15 cellular contexts compared by ENCODE assay signal in the genomic region with DNA sequence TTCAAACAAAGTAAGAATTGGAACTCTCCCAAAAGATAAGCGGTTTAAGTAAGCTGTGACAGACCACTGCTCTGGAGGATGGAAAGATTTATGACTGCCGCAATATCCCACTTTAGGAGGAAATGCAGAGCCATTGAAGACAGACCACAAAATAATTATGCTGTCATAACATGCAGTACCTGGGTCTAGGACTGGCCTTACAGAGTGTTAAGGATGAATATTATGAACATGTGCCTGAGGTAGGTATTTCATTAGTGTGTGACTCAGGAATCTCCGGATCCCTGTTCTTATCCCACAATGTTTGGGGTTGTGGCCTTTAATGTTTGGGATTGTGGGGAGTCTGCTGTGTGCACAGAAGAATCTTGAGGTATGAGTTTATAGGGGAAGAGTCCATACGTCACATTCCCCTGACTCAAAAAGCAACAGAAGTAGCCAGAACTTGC.
DNase-seq lines count a peak whose midpoint lies in the region; ATAC-seq and TF ChIP-seq lines count a peak whose summit lies in the region.
"Had no signal": no experiment of that assay in that cellular context is flagged by ENCODE, and none has a peak within 500 bp of the region (broad histone marks: within the 10 kb centered on the region; RNA-seq: fewer than 3 reads in every experiment).

No MANE protein-coding gene starts in this region.

- no peaks in the 10 kb centered on the region for H3K9me3 Mint-ChIP-seq in activated naive CD8-positive, alpha-beta T cell treated with anti-CD3 and anti-CD28 coated beads, Interleukin-2, amount 50 U/mL, for 24 hours
- H3K9me3 Mint-ChIP-seq in activated naive CD8-positive, alpha-beta T cell treated with anti-CD3 and anti-CD28 coated beads for 36 hours: no peaks in the 10 kb centered on the region

- 0 out of 2 replicates have a peak, but pooled peaks cover under 1% of the 10 kb centered on the region for H3K9me3 ChIP-seq in SJSA1 (replicated peaks)
- no peaks in the 10 kb centered on the region for H3K9me3 ChIP-seq in thoracic aorta

- H3K4me3 ChIP-seq in SJSA1 (no peak overlapping the region), fibroblast of mammary gland (ENCODE audit: control insufficient read depth, low read depth, low read length) (no peak overlapping the region), thoracic aorta (no peak overlapping the region)
- H3K4me3 ChIP-seq: GM23248 had no signal

- TF ChIP-seq CTCF in fibroblast of mammary gland (conservative IDR thresholded peaks at IDR 0.05; ENCODE audit: control insufficient read depth, insufficient read depth, low read depth, low read length): no peak
- TF ChIP-seq CTCF in thoracic aorta (IDR thresholded peaks at IDR 0.05): no peak

- peak overlapping the region; percentile 35 for H3K27ac ChIP-seq in SJSA1
- H3K27ac ChIP-seq in thoracic aorta: peak overlapping the region; percentile 89 to 96
- H3K27ac ChIP-seq: GM23248, HL-60 had no signal

- H3K27me3 Mint-ChIP-seq in activated naive CD8-positive, alpha-beta T cell treated with anti-CD3 and anti-CD28 coated beads, Interleukin-2, amount 50 U/mL, for 24 hours: peaks cover 9% of the 10 kb centered on the region
- H3K27me3 Mint-ChIP-seq in activated naive CD8-positive, alpha-beta T cell treated with anti-CD3 and anti-CD28 coated beads for 36 hours: peaks cover 15% of the 10 kb centered on the region

- H3K4me1 ChIP-seq in SJSA1 (replicated peaks) (peaks cover 76% of the 10 kb centered on the region), thoracic aorta (ENCODE audit: control insufficient read depth in 1 of 2, low read depth in 2 of 2) (peaks cover 52 to 93% of the 10 kb centered on the region in 2 donors)

- H3K4me1 Mint-ChIP-seq in activated naive CD8-positive, alpha-beta T cell treated with anti-CD3 and anti-CD28 coated beads, Interleukin-2, amount 50 U/mL, for 24 hours: peaks cover 26% of the 10 kb centered on the region
- peaks cover 13% of the 10 kb centered on the region for H3K4me1 Mint-ChIP-seq in activated naive CD8-positive, alpha-beta T cell treated with anti-CD3 and anti-CD28 coated beads for 36 hours

- H3K36me3 ChIP-seq in SJSA1 (peaks cover 4% of the 10 kb centered on the region; the same call in 1 of the 2 replicates), thoracic aorta (no peaks in the 10 kb centered on the region)

- H3K27me3 ChIP-seq in SJSA1 (replicated peaks) (no peaks in the 10 kb centered on the region), thoracic aorta (replicated peaks; ENCODE audit: insufficient read depth) (no peaks in the 10 kb centered on the region)

- no peak overlapping the region for H3K4me3 Mint-ChIP-seq in activated naive CD8-positive, alpha-beta T cell treated with anti-CD3 and anti-CD28 coated beads, Interleukin-2, amount 50 U/mL, for 24 hours
- no peak overlapping the region for H3K4me3 Mint-ChIP-seq in activated naive CD8-positive, alpha-beta T cell treated with anti-CD3 and anti-CD28 coated beads for 36 hours

- no peak for DNase-seq in activated naive CD8-positive, alpha-beta T cell treated with anti-CD3 and anti-CD28 coated beads, Interleukin-2, amount 50 U/mL, for 24 hours
- no peak for DNase-seq in activated naive CD8-positive, alpha-beta T cell treated with anti-CD3 and anti-CD28 coated beads for 36 hours
- DNase-seq in SJSA1 (ENCODE audit: low read depth in 1 of 2, low spot score in 2 of 2) (peak in 1 of 2 experiments; percentile 48), fibroblast of mammary gland (ENCODE audit: low read depth) (peak; percentile 51), thoracic aorta (ENCODE audit: low spot score) (no peak), AG20443 (ENCODE audit: low spot score) (no peak), GM19240 (ENCODE audit: insufficient read length, low spot score) (no peak)
- DNase-seq: activated gamma-delta T cell treated with Interleukin-2 at 50 U/mL for 16 hours; GM23248; NCI-H2081; NCI-H748 treated with DMSO at 0.1 percent for 48 hours; nucleus accumbens; stimulated activated naive CD8-positive, alpha-beta T cell treated with anti-CD3 and anti-CD28 coated beads, Interleukin-15, Interleukin-2, amounts not matched to agents 100 U/mL and 50 U/mL, for 24 hours had no signal

- H3K27ac Mint-ChIP-seq in activated naive CD8-positive, alpha-beta T cell treated with anti-CD3 and anti-CD28 coated beads, Interleukin-2, amount 50 U/mL, for 24 hours: no peak overlapping the region
- no peak overlapping the region for H3K27ac Mint-ChIP-seq in activated naive CD8-positive, alpha-beta T cell treated with anti-CD3 and anti-CD28 coated beads for 36 hours

- peak; percentile 22 for ATAC-seq in activated naive CD8-positive, alpha-beta T cell treated with anti-CD3 and anti-CD28 coated beads, Interleukin-2, amount 50 U/mL, for 24 hours
- no peak for ATAC-seq in thoracic aorta (ENCODE audit: insufficient number of reproducible peaks, low FRiP score, low read depth)
- no peak for ATAC-seq in GM21619 (IDR thresholded peaks at IDR 0.05; ENCODE audit: unreplicated experiment)
- ATAC-seq: stimulated activated naive CD8-positive, alpha-beta T cell treated with anti-CD3 and anti-CD28 coated beads, Interleukin-15, Interleukin-2, amounts not matched to agents 100 U/mL and 50 U/mL, for 24 hours had no signal

- no peaks in the 10 kb centered on the region for H3K36me3 Mint-ChIP-seq in activated naive CD8-positive, alpha-beta T cell treated with anti-CD3 and anti-CD28 coated beads, Interleukin-2, amount 50 U/mL, for 24 hours (ENCODE audit: low read depth)
- peaks cover 2% of the 10 kb centered on the region for H3K36me3 Mint-ChIP-seq in activated naive CD8-positive, alpha-beta T cell treated with anti-CD3 and anti-CD28 coated beads for 36 hours
